ENCODE assay signal across 7 cellular contexts in genomic region chr10:132352462-132353308, GRCh38. TPM values are rescaled to one million over a fixed set of nuclear protein-coding genes. Genes with fewer than 3 reads are reported as not detected.
DNase-seq lines count a peak whose midpoint lies in the region; ATAC-seq and TF ChIP-seq lines count a peak whose summit lies in the region.
"Not testable (repeated sequence)": the region's sequence is repeated elsewhere in the genome, so short reads cannot be mapped to it uniquely, and the experiment has no call there.

No MANE protein-coding gene starts in this region.

- H3K27me3 ChIP-seq in Karpas-422 (ENCODE audit: low read length): not testable (repeated sequence)

- not testable (repeated sequence) for H3K4me3 ChIP-seq in Karpas-422 (ENCODE audit: low read length)

- not testable (repeated sequence) for H3K27ac Mint-ChIP-seq in activated T-cell treated with anti-CD3 and anti-CD28 coated beads, Interleukin-2, amount 50 U/mL, for 72 hours
- peak overlapping the region in 1 of 2 donors; percentile 61 for H3K27ac Mint-ChIP-seq in effector memory CD8-positive, alpha-beta T cell

- not testable (repeated sequence) for H4K20me1 ChIP-seq in Karpas-422 (ENCODE audit: insufficient read depth, low read depth, low read length)

- not testable (repeated sequence) for H3K36me3 Mint-ChIP-seq in activated T-cell treated with anti-CD3 and anti-CD28 coated beads, Interleukin-2, amount 50 U/mL, for 72 hours (ENCODE audit: insufficient read depth in 2 of 2); effector memory CD8-positive, alpha-beta T cell (ENCODE audit: insufficient read depth)

- not testable (repeated sequence) for H3K4me1 ChIP-seq in Karpas-422 (ENCODE audit: low read length)

- not testable (repeated sequence) for H3K27ac ChIP-seq in Karpas-422 (ENCODE audit: low read length)

- H3K4me2 ChIP-seq in Karpas-422 (ENCODE audit: low read depth, low read length, poor library complexity, severe bottlenecking): not testable (repeated sequence)

- H3K4me1 Mint-ChIP-seq in activated T-cell treated with anti-CD3 and anti-CD28 coated beads, Interleukin-2, amount 50 U/mL, for 72 hours (ENCODE audit: low read depth); effector memory CD8-positive, alpha-beta T cell (ENCODE audit: low read depth in 2 of 2): not testable (repeated sequence)

- ATAC-seq in activated T-cell treated with anti-CD3 and anti-CD28 coated beads, Interleukin-2, amount 50 U/mL, for 72 hours (replicated peaks in 1 of 2): peak; percentile 52 to 77
- ATAC-seq in effector memory CD8-positive, alpha-beta T cell (replicated peaks): peak; percentile 75
- peak; percentile 77 for ATAC-seq in left colon

- H3K4me3 Mint-ChIP-seq in activated T-cell treated with anti-CD3 and anti-CD28 coated beads, Interleukin-2, amount 50 U/mL, for 72 hours; effector memory CD8-positive, alpha-beta T cell: not testable (repeated sequence)

- not testable (repeated sequence) for H2AFZ ChIP-seq in Karpas-422 (ENCODE audit: low read length)

- H3K36me3 ChIP-seq in Karpas-422 (ENCODE audit: insufficient read depth, low read length): not testable (repeated sequence)

- not testable (repeated sequence) for H3K27me3 Mint-ChIP-seq in activated T-cell treated with anti-CD3 and anti-CD28 coated beads, Interleukin-2, amount 50 U/mL, for 72 hours (ENCODE audit: low read depth); effector memory CD8-positive, alpha-beta T cell

- not testable (repeated sequence) for H3K9me3 ChIP-seq in Karpas-422 (ENCODE audit: low read length)

- H3K9me3 Mint-ChIP-seq in activated T-cell treated with anti-CD3 and anti-CD28 coated beads, Interleukin-2, amount 50 U/mL, for 72 hours; effector memory CD8-positive, alpha-beta T cell: not testable (repeated sequence)

- not testable (repeated sequence) for H3K9me2 ChIP-seq in Karpas-422 (replicated peaks; ENCODE audit: insufficient read depth, low read length)

- H3K9ac ChIP-seq in Karpas-422 (ENCODE audit: low read length): not testable (repeated sequence)

- DNase-seq in Karpas-422 (peak; percentile 82), SKM-1 (lab: John Stamatoyannopoulos, UW; ENCODE audit: unreplicated experiment) (peak; percentile 43), left colon (peak; percentile 49 to 86)
- peak; percentile 75 to 82 for DNase-seq in activated T-cell treated with anti-CD3 and anti-CD28 coated beads, Interleukin-2, amount 50 U/mL, for 72 hours
- DNase-seq in effector memory CD8-positive, alpha-beta T cell: peak; percentile 70 to 75 (median 71)
- DNase-seq in stimulated activated CD4-positive, alpha-beta T cell treated with anti-CD3 and anti-CD28 coated beads, Interleukin-15, amount 100 ng/mL, for 1 hour (ENCODE audit: low read depth in 1 of 2, low spot score in 1 of 2): peak; percentile 51 to 70

- H3K79me2 ChIP-seq in Karpas-422 (ENCODE audit: low read length): not testable (repeated sequence)

- intact Hi-C loops in left colon (cut with DNase I, micrococcal nuclease): loop anchor here in 1 of 2 donors (5.0 kb wide), 1 partner anchor 130 kb away; no protein-coding TSS in a partner anchor

- peak; percentile 84 for TF ChIP-seq CTCF in GM12873 (IDR thresholded peaks at IDR 0.05; ENCODE audit: insufficient read depth, low read depth, low read length, missing control alignments)

RNA-seq across cellular contexts. Expression of gene LRRC27, which starts 20.7 kb away (rescaled TPM):
- total RNA-seq in Karpas-422 (2014; rRNA removed; shearing (Covaris generic); ENCODE audit: low replicate concordance): 2.2 and 12.4 TPM in 2 replicates
- total RNA-seq in activated T-cell treated with anti-CD3 and anti-CD28 coated beads, Interleukin-2, amount 50 U/mL, for 72 hours: 1 to 10 TPM; 4.8 to 5.3 TPM
- 1 to 10 TPM; 6.5 to 9.2 TPM for total RNA-seq in left colon

RNA-seq across cellular contexts. Expression of gene PWWP2B, which starts 44.3 kb away (rescaled TPM):
- total RNA-seq in Karpas-422 (2014; rRNA removed; shearing (Covaris generic); ENCODE audit: low replicate concordance): 1.4 and 3.7 TPM in 2 replicates
- 1 to 10 TPM; 3.1 to 5.2 TPM for total RNA-seq in activated T-cell treated with anti-CD3 and anti-CD28 coated beads, Interleukin-2, amount 50 U/mL, for 72 hours
- total RNA-seq in left colon: 10 to 100 TPM; 51.9 to 55.3 TPM

RNA-seq across cellular contexts. Expression of gene STK32C, which starts 44.9 kb away (rescaled TPM):
- 8.4 and 20.7 TPM in 2 replicates for total RNA-seq in Karpas-422 (2014; rRNA removed; shearing (Covaris generic); ENCODE audit: low replicate concordance)
- total RNA-seq in activated T-cell treated with anti-CD3 and anti-CD28 coated beads, Interleukin-2, amount 50 U/mL, for 72 hours: 10 to 100 TPM; 17.2 to 22.7 TPM
- total RNA-seq in left colon: 10 to 100 TPM in 1 of 2 donors, 1 to 10 TPM in 1; 8.4 to 10.0 TPM

Comparison
In these comparisons a context has a peak if more than half of its experiments do, and no peak if none do; other contexts are left out.
1. RNA of gene PWWP2B, which starts 44.3 kb away (total RNA-seq): 51.9 to 55.3 TPM in left colon; 3.1 to 5.2 TPM in activated T-cell treated with anti-CD3 and anti-CD28 coated beads, Interleukin-2, amount 50 U/mL, for 72 hours and 1.4 to 3.7 TPM in Karpas-422; every median in the first group is over 4 times any median in the second.
2. Peak in every context shown above with its lines, with median percentiles within 50 percentile points of each other: DNase-seq and ATAC-seq.